Comparison of ENCODE assay signal across 8 cellular contexts in genomic region chr3:184229424-184230080, GRCh38. TPM values are rescaled to one million over a fixed set of nuclear protein-coding genes. Genes with fewer than 3 reads are reported as not detected.
DNase-seq lines count a peak whose midpoint lies in the region; ATAC-seq and TF ChIP-seq lines count a peak whose summit lies in the region.

TSS of gene VWA5B2 (plus strand) at chr3:184229585. CDS start at chr3:184230529, 944 bp downstream.

- peaks cover 60% of the 10 kb centered on the region for H3K27me3 Mint-ChIP-seq in activated T-cell treated with anti-CD3 and anti-CD28 coated beads, Interleukin-2, amount 50 U/mL, for 72 hours (ENCODE audit: low read depth)
- peaks cover 53% of the 10 kb centered on the region for H3K27me3 Mint-ChIP-seq in neural progenitor cell (ENCODE audit: insufficient read depth, low read depth)

- H3K4me2 ChIP-seq in OCI-LY1 (ENCODE audit: low read length) (peak within 1 kb of the TSS; percentile 71), neural progenitor cell (peak within 1 kb of the TSS; percentile 90)

- H3K27ac Mint-ChIP-seq in activated T-cell treated with anti-CD3 and anti-CD28 coated beads, Interleukin-2, amount 50 U/mL, for 72 hours: no peak within 1 kb of the TSS
- no peak within 1 kb of the TSS for H3K27ac Mint-ChIP-seq in neural progenitor cell

- no peak within 1 kb of the TSS for H3K27ac ChIP-seq in OCI-LY1 (ENCODE audit: low read depth, low read length, poor library complexity, severe bottlenecking)
- H3K27ac ChIP-seq in neural progenitor cell: no peak within 1 kb of the TSS

- H3K9me3 ChIP-seq in BE2C: no peaks in the 10 kb centered on the region
- no peaks in the 10 kb centered on the region for H3K9me3 ChIP-seq in OCI-LY1 (ENCODE audit: low read length)
- no peaks in the 10 kb centered on the region for H3K9me3 ChIP-seq in neural progenitor cell (ENCODE audit: low read depth)

- H3K27me3 ChIP-seq in BE2C (peaks cover 26% of the 10 kb centered on the region), OCI-LY1 (ENCODE audit: insufficient read depth, low read length) (peaks cover 14% of the 10 kb centered on the region), neural progenitor cell (peaks cover 98% of the 10 kb centered on the region)

- no peaks in the 10 kb centered on the region for H3K9me2 ChIP-seq in OCI-LY1 (ENCODE audit: low read depth, low read length)

- H3K9ac ChIP-seq in OCI-LY1 (ENCODE audit: low read length) (peak within 1 kb of the TSS; percentile 6; the same call in 1 of the 2 replicates), neural progenitor cell (no peak within 1 kb of the TSS)

- H3K79me2 ChIP-seq in OCI-LY1 (ENCODE audit: insufficient read depth, low read length): no peaks in the 10 kb centered on the region
- no peaks in the 10 kb centered on the region for H3K79me2 ChIP-seq in neural progenitor cell (ENCODE audit: low read depth)

- H3K4me1 Mint-ChIP-seq in activated T-cell treated with anti-CD3 and anti-CD28 coated beads, Interleukin-2, amount 50 U/mL, for 72 hours (ENCODE audit: low read depth): peaks cover 5% of the 10 kb centered on the region
- H3K4me1 Mint-ChIP-seq in neural progenitor cell: peaks cover 4% of the 10 kb centered on the region

- ATAC-seq in GM19328 (IDR thresholded peaks at IDR 0.05; ENCODE audit: unreplicated experiment) (peak; percentile 80), HG03521 (IDR thresholded peaks at IDR 0.05; ENCODE audit: unreplicated experiment) (peak; percentile 73)
- peak; percentile 91 to 92 for ATAC-seq in activated T-cell treated with anti-CD3 and anti-CD28 coated beads, Interleukin-2, amount 50 U/mL, for 72 hours (replicated peaks in 1 of 2)

- H2AFZ ChIP-seq in OCI-LY1 (ENCODE audit: low read length) (no peak within 1 kb of the TSS), neural progenitor cell (replicated peaks) (peak within 1 kb of the TSS; percentile 59)

- 0 out of 2 replicates have a peak, but pooled peaks have one; percentile 9 for TF ChIP-seq CTCF in BE2C (IDR thresholded peaks at IDR 0.05; ENCODE audit: low read depth, low read length)
- peak; percentile 28; the same call in 1 of the 2 replicates for TF ChIP-seq CTCF in OCI-LY1 (IDR thresholded peaks at IDR 0.05; ENCODE audit: low read length)
- TF ChIP-seq CTCF in fibroblast of the aortic adventitia (IDR thresholded peaks at IDR 0.05; ENCODE audit: insufficient read depth, low read length): no peak
- peak; percentile 38 for TF ChIP-seq CTCF in neural progenitor cell (IDR thresholded peaks at IDR 0.05)

- H4K20me1 ChIP-seq in OCI-LY1 (ENCODE audit: insufficient read depth, low read length): no peaks in the 10 kb centered on the region
- peaks cover 42% of the 10 kb centered on the region for H4K20me1 ChIP-seq in neural progenitor cell (ENCODE audit: low read depth)

- DNase-seq in BE2C: peak; percentile 87
- peak; percentile 77 to 81 for DNase-seq in activated T-cell treated with anti-CD3 and anti-CD28 coated beads, Interleukin-2, amount 50 U/mL, for 72 hours
- no peak for DNase-seq in fibroblast of the aortic adventitia (ENCODE audit: low read depth)
- peak; percentile 94 for DNase-seq in neural progenitor cell (ENCODE audit: low spot score)
- peak; percentile 30 for DNase-seq in superior temporal gyrus (ENCODE audit: extremely low spot score)

- H3K4me3 ChIP-seq in BE2C (ENCODE audit: low read depth, low read length): peak within 1 kb of the TSS; percentile 55
- peak within 1 kb of the TSS; percentile 59 for H3K4me3 ChIP-seq in OCI-LY1 (ENCODE audit: low read depth, low read length, poor library complexity, severe bottlenecking)
- peak within 1 kb of the TSS; percentile 55 for H3K4me3 ChIP-seq in fibroblast of the aortic adventitia (ENCODE audit: low read depth, low read length)
- peak within 1 kb of the TSS; percentile 55 for H3K4me3 ChIP-seq in neural progenitor cell

- H3K36me3 ChIP-seq in BE2C (no peaks in the 10 kb centered on the region), OCI-LY1 (ENCODE audit: insufficient read depth, low read length) (no peaks in the 10 kb centered on the region), neural progenitor cell (no peaks in the 10 kb centered on the region)

- peak within 1 kb of the TSS; percentile 82 to 88 for H3K4me3 Mint-ChIP-seq in activated T-cell treated with anti-CD3 and anti-CD28 coated beads, Interleukin-2, amount 50 U/mL, for 72 hours
- H3K4me3 Mint-ChIP-seq in neural progenitor cell: peak within 1 kb of the TSS; percentile 74

- H3F3A ChIP-seq in OCI-LY1 (ENCODE audit: insufficient read depth, low read length) (no peaks in the 10 kb centered on the region), neural progenitor cell (ENCODE audit: low read depth) (peaks cover 18% of the 10 kb centered on the region)

- H3K9me3 Mint-ChIP-seq in activated T-cell treated with anti-CD3 and anti-CD28 coated beads, Interleukin-2, amount 50 U/mL, for 72 hours: no peaks in the 10 kb centered on the region
- peaks cover 2% of the 10 kb centered on the region for H3K9me3 Mint-ChIP-seq in neural progenitor cell

- H3K4me1 ChIP-seq in BE2C (peaks cover 7% of the 10 kb centered on the region), OCI-LY1 (ENCODE audit: insufficient read depth, low read length, severe bottlenecking) (peaks cover 14% of the 10 kb centered on the region), neural progenitor cell (peaks cover 4% of the 10 kb centered on the region)

- H3K36me3 Mint-ChIP-seq in activated T-cell treated with anti-CD3 and anti-CD28 coated beads, Interleukin-2, amount 50 U/mL, for 72 hours (ENCODE audit: insufficient read depth in 2 of 2): no peaks in the 10 kb centered on the region
- no peaks in the 10 kb centered on the region for H3K36me3 Mint-ChIP-seq in neural progenitor cell

RNA-seq across cellular contexts. Expression of gene VWA5B2, which starts in this region (rescaled TPM):
- polyA plus RNA-seq in BE2C (2012; ENCODE audit: insufficient read depth, insufficient read length, low read depth): 17.4 TPM
- under 1 TPM in 1 of 2 donors, not detected in 1; 0.07 TPM for total RNA-seq in activated T-cell treated with anti-CD3 and anti-CD28 coated beads, Interleukin-2, amount 50 U/mL, for 72 hours
- total RNA-seq in fibroblast of the aortic adventitia (ENCODE audit: low replicate concordance) (0.72 TPM in 1 of 2 replicates, not detected in the other), neural progenitor cell (ENCODE audit: low replicate concordance) (not detected in 2 replicates)

Comparison
In these comparisons a context has a peak if more than half of its experiments do, and no peak if none do; other contexts are left out.
1. Peak in DNase-seq and ATAC-seq in activated T-cell treated with anti-CD3 and anti-CD28 coated beads, Interleukin-2, amount 50 U/mL, for 72 hours; RNA of the gene not detected or under 1 TPM.
2. Peak in DNase-seq, H3K4me3 ChIP-seq and H3K4me2 ChIP-seq in neural progenitor cell; RNA of the gene not detected or under 1 TPM.